Comparison of ENCODE assay signal across 1 cellular context in genomic region chr17:75086496-75087181, GRCh38.
TF ChIP-seq lines count a peak whose summit lies in the region.

No MANE protein-coding gene starts in this region.

TF ChIP-seq in HepG2, 621 proteins besides CTCF, POLR2A, EP300 and RAD21 (continued from another document and continues in another):
- TF ChIP-seq ZNF407 (CRISPR knock-in tag; IDR thresholded peaks at IDR 0.05; ENCODE audit: not compliant biosample characterization) (no peak), SP140L (CRISPR knock-in tag; IDR thresholded peaks at IDR 0.05; ENCODE audit: borderline replicate concordance) (no peak), HMGXB3 (CRISPR knock-in tag; IDR thresholded peaks at IDR 0.05; ENCODE audit: borderline replicate concordance) (peak; percentile 89; the same call in 1 of the 2 replicates), ZNF275 (CRISPR knock-in tag; IDR thresholded peaks at IDR 0.05; ENCODE audit: borderline replicate concordance) (no peak), ZNF292 (CRISPR knock-in tag; IDR thresholded peaks at IDR 0.05; ENCODE audit: borderline replicate concordance, low read depth) (peak; percentile 69; the same call in 1 of the 2 replicates), ZFY (CRISPR knock-in tag; IDR thresholded peaks at IDR 0.05) (0 out of 2 replicates have a peak, but pooled peaks have one; percentile 34), SMARCC2 (IDR thresholded peaks at IDR 0.05) (no peak), ZC3H4 (CRISPR knock-in tag; IDR thresholded peaks at IDR 0.05; ENCODE audit: borderline replicate concordance) (peak; percentile 24; the same call in 1 of the 2 replicates), EED (CRISPR knock-in tag; IDR thresholded peaks at IDR 0.05) (peak; percentile 87), TFAP4 (IDR thresholded peaks at IDR 0.05; ENCODE audit: borderline replicate concordance, low read depth) (peak; percentile 61; the same call in 1 of the 2 replicates), SMAD3 (CRISPR knock-in tag; IDR thresholded peaks at IDR 0.05) (0 out of 2 replicates have a peak, but pooled peaks have one; percentile 17), JUNB (CRISPR knock-in tag; IDR thresholded peaks at IDR 0.05; ENCODE audit: borderline replicate concordance) (0 out of 2 replicates have a peak, but pooled peaks have one; percentile 23), ZGPAT (CRISPR knock-in tag; IDR thresholded peaks at IDR 0.05) (no peak), ZNF761 (CRISPR knock-in tag; conservative IDR thresholded peaks at IDR 0.05) (0 out of 2 replicates have a peak, but pooled peaks have one; percentile 62), PCBP1 (IDR thresholded peaks at IDR 0.05; ENCODE audit: borderline replicate concordance, low read depth, low read length) (no peak), GABPB1 (CRISPR knock-in tag; IDR thresholded peaks at IDR 0.05) (peak; percentile 40; the same call in 1 of the 2 replicates), E2F2 (CRISPR knock-in tag; IDR thresholded peaks at IDR 0.05; ENCODE audit: borderline replicate concordance) (no peak), ZHX1 (CRISPR knock-in tag; IDR thresholded peaks at IDR 0.05; ENCODE audit: low read depth) (0 out of 2 replicates have a peak, but pooled peaks have one; percentile 21), ZNF777 (CRISPR knock-in tag; IDR thresholded peaks at IDR 0.05) (no peak; the same call in 1 of the 2 replicates), ZNF720 (CRISPR knock-in tag; IDR thresholded peaks at IDR 0.05) (no peak), GZF1 (CRISPR knock-in tag; IDR thresholded peaks at IDR 0.05) (no peak), MYC (CRISPR knock-in tag; IDR thresholded peaks at IDR 0.05; ENCODE audit: borderline replicate concordance) (peak; percentile 72), ZSCAN21 (CRISPR knock-in tag; IDR thresholded peaks at IDR 0.05; ENCODE audit: borderline replicate concordance) (peak; percentile 61; the same call in 1 of the 2 replicates), SMAD1 (CRISPR knock-in tag; IDR thresholded peaks at IDR 0.05; ENCODE audit: borderline replicate concordance, low read depth) (no peak), SUZ12 (IDR thresholded peaks at IDR 0.05; ENCODE audit: low read depth, low read length) (no peak), FOXA1 (IDR thresholded peaks at IDR 0.05) (no peak), FOXA1 (CRISPR knock-in tag; IDR thresholded peaks at IDR 0.05) (peak; percentile 81), IRF1 (CRISPR knock-in tag; IDR thresholded peaks at IDR 0.05; ENCODE audit: low read depth) (no peak), KAT7 (CRISPR knock-in tag; IDR thresholded peaks at IDR 0.05; ENCODE audit: borderline replicate concordance) (0 out of 2 replicates have a peak, but pooled peaks have one; percentile 38), IKZF5 (CRISPR knock-in tag; IDR thresholded peaks at IDR 0.05) (peak; percentile 47; the same call in 1 of the 2 replicates), ELF1 (CRISPR knock-in tag; IDR thresholded peaks at IDR 0.05) (no peak; the same call in 1 of the 2 replicates), SMYD3 (CRISPR knock-in tag; IDR thresholded peaks at IDR 0.05) (no peak), ZNF75D (CRISPR knock-in tag; IDR thresholded peaks at IDR 0.05; ENCODE audit: borderline replicate concordance) (no peak)
